Comparison of ENCODE assay signal across 1 cellular context in genomic region chr17:44308320-44308818, GRCh38.
TF ChIP-seq lines count a peak whose summit lies in the region.

TSS of gene RUNDC3A (plus strand) at chr17:44308601. CDS start at chr17:44308833, 232 bp downstream.

TF ChIP-seq in HepG2, 621 proteins besides CTCF, POLR2A, EP300 and RAD21 (continued from another document and continues in another):
- TF ChIP-seq ZNF614 (CRISPR knock-in tag; IDR thresholded peaks at IDR 0.05; ENCODE audit: borderline replicate concordance) = peak; percentile 64; the same call in 1 of the 2 replicates
- no peak for TF ChIP-seq ATAD3A (CRISPR knock-in tag; IDR thresholded peaks at IDR 0.05)
- peak; percentile 66 for TF ChIP-seq KDM5B (CRISPR knock-in tag; IDR thresholded peaks at IDR 0.05; ENCODE audit: borderline replicate concordance)
- TF ChIP-seq, protein P1, sequence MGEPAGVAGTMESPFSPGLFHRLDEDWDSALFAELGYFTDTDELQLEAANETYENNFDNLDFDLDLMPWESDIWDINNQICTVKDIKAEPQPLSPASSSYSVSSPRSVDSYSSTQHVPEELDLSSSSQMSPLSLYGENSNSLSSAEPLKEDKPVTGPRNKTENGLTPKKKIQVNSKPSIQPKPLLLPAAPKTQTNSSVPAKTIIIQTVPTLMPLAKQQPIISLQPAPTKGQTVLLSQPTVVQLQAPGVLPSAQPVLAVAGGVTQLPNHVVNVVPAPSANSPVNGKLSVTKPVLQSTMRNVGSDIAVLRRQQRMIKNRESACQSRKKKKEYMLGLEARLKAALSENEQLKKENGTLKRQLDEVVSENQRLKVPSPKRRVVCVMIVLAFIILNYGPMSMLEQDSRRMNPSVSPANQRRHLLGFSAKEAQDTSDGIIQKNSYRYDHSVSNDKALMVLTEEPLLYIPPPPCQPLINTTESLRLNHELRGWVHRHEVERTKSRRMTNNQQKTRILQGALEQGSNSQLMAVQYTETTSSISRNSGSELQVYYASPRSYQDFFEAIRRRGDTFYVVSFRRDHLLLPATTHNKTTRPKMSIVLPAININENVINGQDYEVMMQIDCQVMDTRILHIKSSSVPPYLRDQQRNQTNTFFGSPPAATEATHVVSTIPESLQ (CRISPR knock-in tag; conservative IDR thresholded peaks at IDR 0.05) = peak; percentile 96
- TF ChIP-seq TBL1XR1 (IDR thresholded peaks at IDR 0.05; ENCODE audit: borderline replicate concordance, low read length, partially characterized antibody) = no peak
- no peak for TF ChIP-seq ZFP36 (IDR thresholded peaks at IDR 0.05; ENCODE audit: borderline replicate concordance, low read depth, low read length, partially characterized antibody)
- peak; percentile 85; the same call in 1 of the 2 replicates for TF ChIP-seq HES4 (CRISPR knock-in tag; IDR thresholded peaks at IDR 0.05; ENCODE audit: borderline replicate concordance)
- TF ChIP-seq GZF1 (CRISPR knock-in tag; IDR thresholded peaks at IDR 0.05) = no peak
- no peak for TF ChIP-seq TOE1 (CRISPR knock-in tag; IDR thresholded peaks at IDR 0.05)
- TF ChIP-seq, protein P2, sequence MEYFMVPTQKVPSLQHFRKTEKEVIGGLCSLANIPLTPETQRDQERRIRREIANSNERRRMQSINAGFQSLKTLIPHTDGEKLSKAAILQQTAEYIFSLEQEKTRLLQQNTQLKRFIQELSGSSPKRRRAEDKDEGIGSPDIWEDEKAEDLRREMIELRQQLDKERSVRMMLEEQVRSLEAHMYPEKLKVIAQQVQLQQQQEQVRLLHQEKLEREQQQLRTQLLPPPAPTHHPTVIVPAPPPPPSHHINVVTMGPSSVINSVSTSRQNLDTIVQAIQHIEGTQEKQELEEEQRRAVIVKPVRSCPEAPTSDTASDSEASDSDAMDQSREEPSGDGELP (IDR thresholded peaks at IDR 0.05; ENCODE audit: borderline replicate concordance, low read depth) = peak; percentile 27; the same call in 1 of the 2 replicates
- peak; percentile 38; the same call in 1 of the 2 replicates for TF ChIP-seq ZNF253 (CRISPR knock-in tag; IDR thresholded peaks at IDR 0.05; ENCODE audit: borderline replicate concordance)
- TF ChIP-seq NR0B2 (CRISPR knock-in tag; IDR thresholded peaks at IDR 0.05) = peak; percentile 38; the same call in 1 of the 2 replicates
- no peak for TF ChIP-seq SYNCRIP (IDR thresholded peaks at IDR 0.05; ENCODE audit: insufficient read depth, low read depth, low read length)
- TF ChIP-seq, protein P3, sequence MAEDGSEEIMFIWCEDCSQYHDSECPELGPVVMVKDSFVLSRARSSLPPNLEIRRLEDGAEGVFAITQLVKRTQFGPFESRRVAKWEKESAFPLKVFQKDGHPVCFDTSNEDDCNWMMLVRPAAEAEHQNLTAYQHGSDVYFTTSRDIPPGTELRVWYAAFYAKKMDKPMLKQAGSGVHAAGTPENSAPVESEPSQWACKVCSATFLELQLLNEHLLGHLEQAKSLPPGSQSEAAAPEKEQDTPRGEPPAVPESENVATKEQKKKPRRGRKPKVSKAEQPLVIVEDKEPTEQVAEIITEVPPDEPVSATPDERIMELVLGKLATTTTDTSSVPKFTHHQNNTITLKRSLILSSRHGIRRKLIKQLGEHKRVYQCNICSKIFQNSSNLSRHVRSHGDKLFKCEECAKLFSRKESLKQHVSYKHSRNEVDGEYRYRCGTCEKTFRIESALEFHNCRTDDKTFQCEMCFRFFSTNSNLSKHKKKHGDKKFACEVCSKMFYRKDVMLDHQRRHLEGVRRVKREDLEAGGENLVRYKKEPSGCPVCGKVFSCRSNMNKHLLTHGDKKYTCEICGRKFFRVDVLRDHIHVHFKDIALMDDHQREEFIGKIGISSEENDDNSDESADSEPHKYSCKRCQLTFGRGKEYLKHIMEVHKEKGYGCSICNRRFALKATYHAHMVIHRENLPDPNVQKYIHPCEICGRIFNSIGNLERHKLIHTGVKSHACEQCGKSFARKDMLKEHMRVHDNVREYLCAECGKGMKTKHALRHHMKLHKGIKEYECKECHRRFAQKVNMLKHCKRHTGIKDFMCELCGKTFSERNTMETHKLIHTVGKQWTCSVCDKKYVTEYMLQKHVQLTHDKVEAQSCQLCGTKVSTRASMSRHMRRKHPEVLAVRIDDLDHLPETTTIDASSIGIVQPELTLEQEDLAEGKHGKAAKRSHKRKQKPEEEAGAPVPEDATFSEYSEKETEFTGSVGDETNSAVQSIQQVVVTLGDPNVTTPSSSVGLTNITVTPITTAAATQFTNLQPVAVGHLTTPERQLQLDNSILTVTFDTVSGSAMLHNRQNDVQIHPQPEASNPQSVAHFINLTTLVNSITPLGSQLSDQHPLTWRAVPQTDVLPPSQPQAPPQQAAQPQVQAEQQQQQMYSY (CRISPR knock-in tag; IDR thresholded peaks at IDR 0.05) = 0 out of 2 replicates have a peak, but pooled peaks have one; percentile 25
- peak; percentile 89; the same call in 1 of the 2 replicates for TF ChIP-seq ZNF124 (CRISPR knock-in tag; IDR thresholded peaks at IDR 0.05)
- no peak for TF ChIP-seq ARNT (IDR thresholded peaks at IDR 0.05)
- TF ChIP-seq PAX8 (CRISPR knock-in tag; IDR thresholded peaks at IDR 0.05; ENCODE audit: borderline replicate concordance) = no peak
- TF ChIP-seq REL (CRISPR knock-in tag; conservative IDR thresholded peaks at IDR 0.05) = no peak; the same call in 1 of the 2 replicates
- TF ChIP-seq ZNF713 (CRISPR knock-in tag; IDR thresholded peaks at IDR 0.05) = no peak
- TF ChIP-seq MIXL1 (CRISPR knock-in tag; IDR thresholded peaks at IDR 0.05) = no peak
- no peak for TF ChIP-seq CBX2 (IDR thresholded peaks at IDR 0.05; ENCODE audit: low read depth, low read length)
- no peak for TF ChIP-seq CBX2 (CRISPR knock-in tag; IDR thresholded peaks at IDR 0.05; ENCODE audit: low read depth)
- TF ChIP-seq, protein P4, sequence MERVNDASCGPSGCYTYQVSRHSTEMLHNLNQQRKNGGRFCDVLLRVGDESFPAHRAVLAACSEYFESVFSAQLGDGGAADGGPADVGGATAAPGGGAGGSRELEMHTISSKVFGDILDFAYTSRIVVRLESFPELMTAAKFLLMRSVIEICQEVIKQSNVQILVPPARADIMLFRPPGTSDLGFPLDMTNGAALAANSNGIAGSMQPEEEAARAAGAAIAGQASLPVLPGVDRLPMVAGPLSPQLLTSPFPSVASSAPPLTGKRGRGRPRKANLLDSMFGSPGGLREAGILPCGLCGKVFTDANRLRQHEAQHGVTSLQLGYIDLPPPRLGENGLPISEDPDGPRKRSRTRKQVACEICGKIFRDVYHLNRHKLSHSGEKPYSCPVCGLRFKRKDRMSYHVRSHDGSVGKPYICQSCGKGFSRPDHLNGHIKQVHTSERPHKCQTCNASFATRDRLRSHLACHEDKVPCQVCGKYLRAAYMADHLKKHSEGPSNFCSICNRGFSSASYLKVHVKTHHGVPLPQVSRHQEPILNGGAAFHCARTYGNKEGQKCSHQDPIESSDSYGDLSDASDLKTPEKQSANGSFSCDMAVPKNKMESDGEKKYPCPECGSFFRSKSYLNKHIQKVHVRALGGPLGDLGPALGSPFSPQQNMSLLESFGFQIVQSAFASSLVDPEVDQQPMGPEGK (CRISPR knock-in tag; IDR thresholded peaks at IDR 0.05) = peak; percentile 87
- peak; percentile 72; the same call in 1 of the 2 replicates for TF ChIP-seq ATF1 (CRISPR knock-in tag; IDR thresholded peaks at IDR 0.05)
- peak; percentile 41; the same call in 1 of the 2 replicates for TF ChIP-seq ONECUT2 (CRISPR knock-in tag; IDR thresholded peaks at IDR 0.05)
- no peak; the same call in 1 of the 2 replicates for TF ChIP-seq ZBTB1 (CRISPR knock-in tag; IDR thresholded peaks at IDR 0.05; ENCODE audit: borderline replicate concordance)
- no peak for TF ChIP-seq ZNF615 (CRISPR knock-in tag; IDR thresholded peaks at IDR 0.05; ENCODE audit: borderline replicate concordance)
- TF ChIP-seq MYNN (CRISPR knock-in tag; IDR thresholded peaks at IDR 0.05; ENCODE audit: low read depth) = peak; percentile 85; the same call in 1 of the 2 replicates
- TF ChIP-seq KDM4B (CRISPR knock-in tag; IDR thresholded peaks at IDR 0.05) = peak; percentile 94
- TF ChIP-seq HOMEZ (CRISPR knock-in tag; IDR thresholded peaks at IDR 0.05; ENCODE audit: low read depth) = 0 out of 2 replicates have a peak, but pooled peaks have one; percentile 49
- TF ChIP-seq TBP (CRISPR knock-in tag; IDR thresholded peaks at IDR 0.05) = no peak
- TF ChIP-seq, protein P5, sequence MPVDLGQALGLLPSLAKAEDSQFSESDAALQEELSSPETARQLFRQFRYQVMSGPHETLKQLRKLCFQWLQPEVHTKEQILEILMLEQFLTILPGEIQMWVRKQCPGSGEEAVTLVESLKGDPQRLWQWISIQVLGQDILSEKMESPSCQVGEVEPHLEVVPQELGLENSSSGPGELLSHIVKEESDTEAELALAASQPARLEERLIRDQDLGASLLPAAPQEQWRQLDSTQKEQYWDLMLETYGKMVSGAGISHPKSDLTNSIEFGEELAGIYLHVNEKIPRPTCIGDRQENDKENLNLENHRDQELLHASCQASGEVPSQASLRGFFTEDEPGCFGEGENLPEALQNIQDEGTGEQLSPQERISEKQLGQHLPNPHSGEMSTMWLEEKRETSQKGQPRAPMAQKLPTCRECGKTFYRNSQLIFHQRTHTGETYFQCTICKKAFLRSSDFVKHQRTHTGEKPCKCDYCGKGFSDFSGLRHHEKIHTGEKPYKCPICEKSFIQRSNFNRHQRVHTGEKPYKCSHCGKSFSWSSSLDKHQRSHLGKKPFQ (CRISPR knock-in tag; IDR thresholded peaks at IDR 0.05; ENCODE audit: insufficient replicate concordance) = no peak
- no peak for TF ChIP-seq ZBTB38 (CRISPR knock-in tag; IDR thresholded peaks at IDR 0.05)
- TF ChIP-seq NFIC (IDR thresholded peaks at IDR 0.05; ENCODE audit: low read length) = no peak
- TF ChIP-seq SALL2 (CRISPR knock-in tag; IDR thresholded peaks at IDR 0.05) = peak; percentile 84; the same call in 1 of the 2 replicates
- TF ChIP-seq ZNF839 (CRISPR knock-in tag; IDR thresholded peaks at IDR 0.05; ENCODE audit: borderline replicate concordance) = no peak
- TF ChIP-seq, protein P6, sequence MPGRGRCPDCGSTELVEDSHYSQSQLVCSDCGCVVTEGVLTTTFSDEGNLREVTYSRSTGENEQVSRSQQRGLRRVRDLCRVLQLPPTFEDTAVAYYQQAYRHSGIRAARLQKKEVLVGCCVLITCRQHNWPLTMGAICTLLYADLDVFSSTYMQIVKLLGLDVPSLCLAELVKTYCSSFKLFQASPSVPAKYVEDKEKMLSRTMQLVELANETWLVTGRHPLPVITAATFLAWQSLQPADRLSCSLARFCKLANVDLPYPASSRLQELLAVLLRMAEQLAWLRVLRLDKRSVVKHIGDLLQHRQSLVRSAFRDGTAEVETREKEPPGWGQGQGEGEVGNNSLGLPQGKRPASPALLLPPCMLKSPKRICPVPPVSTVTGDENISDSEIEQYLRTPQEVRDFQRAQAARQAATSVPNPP (CRISPR knock-in tag; IDR thresholded peaks at IDR 0.05) = no peak
- TF ChIP-seq, protein P7, sequence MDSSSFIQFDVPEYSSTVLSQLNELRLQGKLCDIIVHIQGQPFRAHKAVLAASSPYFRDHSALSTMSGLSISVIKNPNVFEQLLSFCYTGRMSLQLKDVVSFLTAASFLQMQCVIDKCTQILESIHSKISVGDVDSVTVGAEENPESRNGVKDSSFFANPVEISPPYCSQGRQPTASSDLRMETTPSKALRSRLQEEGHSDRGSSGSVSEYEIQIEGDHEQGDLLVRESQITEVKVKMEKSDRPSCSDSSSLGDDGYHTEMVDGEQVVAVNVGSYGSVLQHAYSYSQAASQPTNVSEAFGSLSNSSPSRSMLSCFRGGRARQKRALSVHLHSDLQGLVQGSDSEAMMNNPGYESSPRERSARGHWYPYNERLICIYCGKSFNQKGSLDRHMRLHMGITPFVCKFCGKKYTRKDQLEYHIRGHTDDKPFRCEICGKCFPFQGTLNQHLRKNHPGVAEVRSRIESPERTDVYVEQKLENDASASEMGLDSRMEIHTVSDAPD (CRISPR knock-in tag; IDR thresholded peaks at IDR 0.05) = no peak
- 0 out of 2 replicates have a peak, but pooled peaks have one; percentile 78 for TF ChIP-seq ZNF430 (CRISPR knock-in tag; IDR thresholded peaks at IDR 0.05)
- TF ChIP-seq ZNF788 (CRISPR knock-in tag; IDR thresholded peaks at IDR 0.05; ENCODE audit: borderline replicate concordance) = peak; percentile 16; the same call in 1 of the 2 replicates
- peak; percentile 93 for TF ChIP-seq WIZ (CRISPR knock-in tag; IDR thresholded peaks at IDR 0.05)
- TF ChIP-seq RCOR2 (CRISPR knock-in tag; IDR thresholded peaks at IDR 0.05) = no peak
- TF ChIP-seq GATAD1 (CRISPR knock-in tag; IDR thresholded peaks at IDR 0.05) = peak; percentile 64; the same call in 1 of the 2 replicates
- TF ChIP-seq BRCA1 (CRISPR knock-in tag; IDR thresholded peaks at IDR 0.05) = no peak
- TF ChIP-seq HOXD1 (CRISPR knock-in tag; IDR thresholded peaks at IDR 0.05) = peak; percentile 65; the same call in 1 of the 2 replicates
